Comparison of ENCODE assay signal across 1 cellular context in the genomic region with DNA sequence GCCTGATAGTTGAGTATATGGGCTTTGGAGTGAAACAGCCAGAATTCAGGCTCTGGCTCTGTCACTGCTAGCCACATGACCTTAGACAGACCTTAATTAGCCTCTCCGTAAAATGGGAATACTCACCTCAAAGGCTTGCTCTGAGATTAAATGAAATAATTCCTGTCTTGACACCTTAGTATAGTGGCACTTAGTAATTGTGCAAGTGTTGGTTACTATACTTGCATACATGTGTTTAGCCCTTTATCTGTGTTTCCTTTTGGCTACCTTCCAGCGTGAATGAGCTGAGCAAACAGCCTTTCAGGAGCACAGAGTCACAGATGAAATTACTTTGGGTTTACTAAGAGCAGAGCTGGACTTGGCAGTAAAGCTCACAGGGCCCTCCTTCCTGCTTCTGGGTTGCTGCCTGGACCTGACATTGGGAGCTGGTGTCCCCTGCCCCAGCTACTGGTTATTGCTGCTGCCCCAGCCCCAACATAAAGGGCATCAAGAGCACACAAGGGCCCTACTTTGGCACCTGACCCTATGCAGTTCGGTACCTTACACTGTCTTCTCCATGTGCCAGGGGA.
TF ChIP-seq lines count a peak whose summit lies in the region.

No MANE protein-coding gene starts in this region.

TF ChIP-seq in K562, 482 proteins besides CTCF, POLR2A, EP300 and RAD21 (continued from another document):
- no peak for TF ChIP-seq RAD51 (IDR thresholded peaks at IDR 0.05; ENCODE audit: borderline replicate concordance, low read depth)
TF ChIP-seq in K562: peak in this region for 71.
